ENCODE assay signal across 8 cellular contexts in genomic region chr4:80073362-80074008, GRCh38.
DNase-seq lines count a peak whose midpoint lies in the region; ATAC-seq and TF ChIP-seq lines count a peak whose summit lies in the region.

No MANE protein-coding gene starts in this region.

- peaks cover 35% of the 10 kb centered on the region for H3K79me2 ChIP-seq in ACC112 (ENCODE audit: control insufficient read depth, insufficient read depth, low read length, unreplicated experiment)

- DNase-seq in T-helper 22 cell (ENCODE audit: low read depth) (peak; percentile 17), fibroblast of mammary gland (ENCODE audit: low read depth) (no peak), C1 segment of cervical spinal cord (lab: John Stamatoyannopoulos, UW) (no peak), kidney glomerular epithelial cell (lab: John Stamatoyannopoulos, UW) (no peak)

- ATAC-seq in HG03159 (IDR thresholded peaks at IDR 0.05; ENCODE audit: unreplicated experiment) = peak; percentile 51

- TF ChIP-seq CTCF in fibroblast of mammary gland (conservative IDR thresholded peaks at IDR 0.05; ENCODE audit: control insufficient read depth, insufficient read depth, low read depth, low read length) = no peak

- no peaks in the 10 kb centered on the region for H3K27me3 ChIP-seq in ACC112 (ENCODE audit: insufficient read depth, low read length)
- no peaks in the 10 kb centered on the region for H3K27me3 ChIP-seq in rectal smooth muscle tissue (ENCODE audit: control insufficient read depth, insufficient read depth, low read length)

- H3K27ac ChIP-seq in ACC112 (ENCODE audit: low read depth, low read length) (peak overlapping the region; percentile 88), rectal smooth muscle tissue (ENCODE audit: low read depth, low read length) (peak overlapping the region; percentile 87)

- H3K36me3 ChIP-seq in ACC112 (ENCODE audit: insufficient read depth, low read length) (0 out of 2 replicates have a peak, but pooled peaks cover 3% of the 10 kb centered on the region), rectal smooth muscle tissue (ENCODE audit: control insufficient read depth, insufficient read depth, low read length) (no peaks in the 10 kb centered on the region)

- H2AFZ ChIP-seq in ACC112 (ENCODE audit: low read length, unreplicated experiment) = peak overlapping the region; percentile 27

- H3K4me1 ChIP-seq in ACC112 (ENCODE audit: control insufficient read depth, insufficient read depth, low read length, unreplicated experiment) = peaks cover 46% of the 10 kb centered on the region
- H3K4me1 ChIP-seq in rectal smooth muscle tissue (ENCODE audit: control insufficient read depth, insufficient read depth, low read length) = peaks cover 19% of the 10 kb centered on the region

- peak overlapping the region; percentile 81 for H3K4me3 ChIP-seq in ACC112 (ENCODE audit: low read depth, low read length)
- H3K4me3 ChIP-seq in fibroblast of mammary gland (ENCODE audit: control insufficient read depth, low read depth, low read length) = peak overlapping the region; percentile 88
- peak overlapping the region; percentile 88 for H3K4me3 ChIP-seq in rectal smooth muscle tissue (ENCODE audit: low read length)

- TF ChIP-seq POLR2A in GM19099 (IDR thresholded peaks at IDR 0.05; ENCODE audit: extremely low read depth, insufficient read length, low read depth) = peak; percentile 60

- H3K9ac ChIP-seq in rectal smooth muscle tissue (ENCODE audit: low read length) = peak overlapping the region; percentile 39
